Comparison of ENCODE assay signal across 9 cellular contexts in genomic region chr15:64009798-64010241, GRCh38. TPM values are rescaled to one million over a fixed set of nuclear protein-coding genes. Genes with fewer than 3 reads are reported as not detected.
A peak's percentile ranks its signal among the peaks of the same experiment; 100 is the strongest.
DNase-seq lines count a peak whose midpoint lies in the region; ATAC-seq, FAIRE-seq and TF ChIP-seq lines count a peak whose summit lies in the region.
"Had no signal": no experiment of that assay in that cellular context is flagged by ENCODE, and none has a peak within 500 bp of the region (broad histone marks: within the 10 kb centered on the region; RNA-seq: fewer than 3 reads in every experiment).

No MANE protein-coding gene starts in this region.

- H3K4me1 ChIP-seq in skeletal muscle satellite cell (ENCODE audit: control insufficient read depth, insufficient read depth, low read length): peaks cover 47% of the 10 kb centered on the region
- H3K4me1 ChIP-seq in body of pancreas: peaks cover 41% of the 10 kb centered on the region

- no peak overlapping the region for H3K27ac ChIP-seq in body of pancreas

- H3K4me3 ChIP-seq in MG63 (no peak overlapping the region), skeletal muscle satellite cell (ENCODE audit: low read length) (peak overlapping the region; percentile 31), body of pancreas (no peak overlapping the region)

- no peak for TF ChIP-seq POLR2A in body of pancreas (IDR thresholded peaks at IDR 0.05)

- peak; percentile 47 for FAIRE-seq in GM18507 (lab: Jason Lieb, UNC)
- FAIRE-seq: endothelial cell of umbilical vein had no signal

- intact Hi-C loops in body of pancreas (cut with DNase I): no loop called here

- DNase-seq in GM18507 (ENCODE audit: extremely low spot score, insufficient read length, low read depth) (no peak), MG63 (peak; percentile 60), body of pancreas (no peak)
- peak in 3 of 4 experiments; percentile 6 to 31 (median 7) for DNase-seq in activated naive CD4-positive, alpha-beta T cell (lab: John Stamatoyannopoulos, UW)

- peak overlapping the region; percentile 30 for H3K9ac ChIP-seq in skeletal muscle satellite cell (ENCODE audit: low read depth, low read length)

- ATAC-seq in body of pancreas (no peak), SK-N-SH treated with all-trans-retinoic acid at 6 μM for 48 hours (no peak), HG02678 (IDR thresholded peaks at IDR 0.05; ENCODE audit: unreplicated experiment) (no peak), GM21825 (IDR thresholded peaks at IDR 0.05; ENCODE audit: unreplicated experiment) (no peak)

- H3K9me3 ChIP-seq in MG63: no peaks in the 10 kb centered on the region
- no peaks in the 10 kb centered on the region for H3K9me3 ChIP-seq in skeletal muscle satellite cell (replicated peaks; ENCODE audit: low read length)
- H3K9me3 ChIP-seq in body of pancreas: no peaks in the 10 kb centered on the region

- TF ChIP-seq CTCF in body of pancreas (IDR thresholded peaks at IDR 0.05): no peak

- WGBS in body of pancreas, 2 donors: 80 to 88% methylated on average over 3 of the region's 3 CpGs

- H3K36me3 ChIP-seq in MG63 (no peaks in the 10 kb centered on the region), skeletal muscle satellite cell (ENCODE audit: insufficient read depth, low read length) (no peaks in the 10 kb centered on the region), body of pancreas (replicated peaks in 1 of 2; ENCODE audit: insufficient read depth in 1 of 2, low read depth in 2 of 2) (no peaks in the 10 kb centered on the region)

- H3K27me3 ChIP-seq in MG63 (no peaks in the 10 kb centered on the region), skeletal muscle satellite cell (ENCODE audit: control insufficient read depth, insufficient read depth, low read length) (no peaks in the 10 kb centered on the region), body of pancreas (no peaks in the 10 kb centered on the region)

- H3K4me2 ChIP-seq in skeletal muscle satellite cell (ENCODE audit: low read length): peak overlapping the region; percentile 50

TF ChIP-seq in SK-N-SH treated with all-trans-retinoic acid at 6 μM for 48 hours, 23 proteins besides CTCF, POLR2A, EP300 and RAD21:
- no peak for TF ChIP-seq ZNF70 (CRISPR knock-in tag; IDR thresholded peaks at IDR 0.05)
- TF ChIP-seq OSR1 (CRISPR knock-in tag; IDR thresholded peaks at IDR 0.05): no peak
TF ChIP-seq in SK-N-SH treated with all-trans-retinoic acid at 6 μM for 48 hours: peak in this region for 0.

RNA-seq across cellular contexts. Expression of gene DAPK2, which starts 36.5 kb away (rescaled TPM):
- 1.3 and 3.5 TPM in 2 replicates for total RNA-seq in MG63 (2014; rRNA removed; shearing (Covaris generic); ENCODE audit: low replicate concordance)
- total RNA-seq in skeletal muscle satellite cell (2012; rRNA removed): 1.7 and 2.0 TPM in 2 replicates
- 1 to 10 TPM; 2.9 to 5.9 TPM for total RNA-seq in body of pancreas

Comparison
In these comparisons a context has a peak if more than half of its experiments do, and no peak if none do; other contexts are left out.
1. DNase-seq: peak in MG63 (single experiment) and activated naive CD4-positive, alpha-beta T cell (3 of 4); none in GM18507 (single experiment) and body of pancreas (0 of 4).